8 cellular contexts compared by ENCODE assay signal in genomic region chr10:102422586-102423129, GRCh38. TPM values are rescaled to one million over a fixed set of nuclear protein-coding genes. Genes with fewer than 3 reads are reported as not detected.
DNase-seq lines count a peak whose midpoint lies in the region; ATAC-seq, FAIRE-seq and TF ChIP-seq lines count a peak whose summit lies in the region.

No MANE protein-coding gene starts in this region.

- peaks cover 31% of the 10 kb centered on the region for H3K36me3 ChIP-seq in DND-41 (ENCODE audit: insufficient read depth, low read length)
- peaks cover 7% of the 10 kb centered on the region for H3K36me3 ChIP-seq in RWPE2 (ENCODE audit: low read depth)
- H3K36me3 ChIP-seq in keratinocyte (ENCODE audit: control insufficient read depth in 2 of 2, extremely low read depth in 1 of 2, insufficient read depth in 2 of 2, low read length in 2 of 2): peaks cover 8 to 17% of the 10 kb centered on the region in 2 experiments
- peaks cover 19 to 22% (median 20%) of the 10 kb centered on the region in 3 donors for H3K36me3 ChIP-seq in skeletal muscle tissue (ENCODE audit: control insufficient read depth in 3 of 3, insufficient read depth in 3 of 3, low read length in 3 of 3)

- no peaks in the 10 kb centered on the region for H3K9me3 Mint-ChIP-seq in central memory CD8-positive, alpha-beta T cell

- H3K9ac ChIP-seq in DND-41 (ENCODE audit: low read depth, low read length) (no peak overlapping the region), keratinocyte (ENCODE audit: control insufficient read depth, extremely low read depth, insufficient read depth, low read length) (peak overlapping the region; percentile 82), skeletal muscle tissue (ENCODE audit: low read depth in 1 of 3, low read length in 3 of 3) (peak overlapping the region; percentile 92 to 94 (median 94))

- no peak overlapping the region for H3K27ac Mint-ChIP-seq in central memory CD8-positive, alpha-beta T cell (ENCODE audit: low read depth)

- H3K4me1 ChIP-seq in DND-41 (ENCODE audit: insufficient read depth, low read length): peaks cover 38% of the 10 kb centered on the region
- H3K4me1 ChIP-seq in RWPE2 (ENCODE audit: insufficient read depth, poor library complexity, severe bottlenecking): no peaks in the 10 kb centered on the region
- peaks cover 29% of the 10 kb centered on the region for H3K4me1 ChIP-seq in keratinocyte (ENCODE audit: control insufficient read depth, extremely low read depth, insufficient read depth, low read length)
- peaks cover 33 to 38% (median 34%) of the 10 kb centered on the region in 3 donors for H3K4me1 ChIP-seq in skeletal muscle tissue (ENCODE audit: control insufficient read depth in 3 of 3, insufficient read depth in 3 of 3, low read length in 3 of 3)

- peaks cover 13% of the 10 kb centered on the region for H3K79me2 ChIP-seq in DND-41 (ENCODE audit: insufficient read depth, low read length)
- peaks cover 3% of the 10 kb centered on the region for H3K79me2 ChIP-seq in keratinocyte (ENCODE audit: control insufficient read depth, insufficient read depth, low read length)

- H3K9me1 ChIP-seq in keratinocyte (ENCODE audit: control insufficient read depth, extremely low read depth, insufficient read depth, low read length): no peaks in the 10 kb centered on the region

- H3K36me3 Mint-ChIP-seq in central memory CD8-positive, alpha-beta T cell (ENCODE audit: insufficient read depth): peaks cover 19% of the 10 kb centered on the region

- TF ChIP-seq CTCF in DND-41 (IDR thresholded peaks at IDR 0.05; ENCODE audit: borderline replicate concordance, extremely low read depth, low read length, poor library complexity, severe bottlenecking) (peak; percentile 43), HFF-Myc (IDR thresholded peaks at IDR 0.05; ENCODE audit: low read depth, low read length, missing control alignments) (peak; percentile 81), RWPE2 (IDR thresholded peaks at IDR 0.05; ENCODE audit: poor library complexity, severe bottlenecking) (peak; percentile 94), keratinocyte (optimal IDR thresholded peaks at IDR 0.05 in 1 of 3, IDR thresholded peaks at IDR 0.05 in 1 of 3, conservative IDR thresholded peaks at IDR 0.05 in 1 of 3; ENCODE audit: extremely low read depth in 1 of 3, insufficient read depth in 2 of 3, low read length in 3 of 3) (peak; percentile 80 to 97 (median 92))

- no peak for DNase-seq in DND-41
- no peak for DNase-seq in HFF-Myc (ENCODE audit: extremely low read depth, low read depth)
- DNase-seq in RWPE2 (ENCODE audit: low spot score): no peak
- DNase-seq in central memory CD8-positive, alpha-beta T cell (ENCODE audit: low spot score in 2 of 2): no peak
- DNase-seq in keratinocyte (ENCODE audit: low read depth, low spot score): no peak

- H3K4me3 ChIP-seq in DND-41 (ENCODE audit: low read depth in 1 of 2, low read length in 2 of 2) (no peak overlapping the region; a peak in 1 of 4 replicates), HFF-Myc (replicated peaks; ENCODE audit: low read depth, low read length) (peak overlapping the region; percentile 91), RWPE2 (ENCODE audit: severe bottlenecking) (peak overlapping the region; percentile 54), keratinocyte (ENCODE audit: control insufficient read depth in 2 of 3, extremely low read depth in 1 of 3, insufficient read depth in 2 of 3, low read depth in 1 of 3, low read length in 3 of 3) (peak overlapping the region; percentile 65 to 83 (median 71)), skeletal muscle tissue (ENCODE audit: low read length in 3 of 3) (peak overlapping the region; percentile 81 to 99 (median 97))

- no peak for ATAC-seq in DND-41 (ENCODE audit: insufficient read depth, low read depth)
- peak; percentile 50 for ATAC-seq in RWPE2 (ENCODE audit: low read depth)
- no peak for ATAC-seq in central memory CD8-positive, alpha-beta T cell (replicated peaks; ENCODE audit: extremely low read depth, poor library complexity, severe bottlenecking)
- ATAC-seq in GM21381 (IDR thresholded peaks at IDR 0.05; ENCODE audit: unreplicated experiment): no peak
- ATAC-seq in GM18502 (IDR thresholded peaks at IDR 0.05; ENCODE audit: poor library complexity, unreplicated experiment): no peak

- peaks cover 9% of the 10 kb centered on the region for H3K27me3 Mint-ChIP-seq in central memory CD8-positive, alpha-beta T cell

- H3K4me2 ChIP-seq in DND-41 (ENCODE audit: insufficient read depth, low read length) (peak overlapping the region; percentile 100), keratinocyte (ENCODE audit: control insufficient read depth, extremely low read depth, insufficient read depth, low read depth, low read length) (peak overlapping the region; percentile 91)

- FAIRE-seq in keratinocyte (lab: Jason Lieb, UNC): peak; percentile 41

- dilution Hi-C loops in keratinocyte (cut with MboI; ENCODE audit: extremely low pct_ligation_motif_present, low sequenced_read_pairs): no loop called here

- H3K4me1 Mint-ChIP-seq in central memory CD8-positive, alpha-beta T cell: peaks cover 42% of the 10 kb centered on the region

- H3K9me3 ChIP-seq in DND-41 (ENCODE audit: insufficient read depth, low read length, severe bottlenecking) (no peaks in the 10 kb centered on the region), RWPE2 (ENCODE audit: severe bottlenecking) (no peaks in the 10 kb centered on the region), keratinocyte (ENCODE audit: control insufficient read depth, low read depth, low read length) (no peaks in the 10 kb centered on the region), skeletal muscle tissue (ENCODE audit: control insufficient read depth in 3 of 3, low read length in 3 of 3) (no peaks in the 10 kb centered on the region)

- H4K20me1 ChIP-seq in DND-41 (ENCODE audit: insufficient read depth, low read length): peaks cover 14% of the 10 kb centered on the region; the same call in 1 of the 2 replicates
- no peaks in the 10 kb centered on the region for H4K20me1 ChIP-seq in keratinocyte (ENCODE audit: control insufficient read depth, extremely low read depth, insufficient read depth, low read length)

- peak overlapping the region; percentile 100 for H3K4me3 Mint-ChIP-seq in central memory CD8-positive, alpha-beta T cell

- H2AFZ ChIP-seq in DND-41 (ENCODE audit: low read depth, low read length) (no peak overlapping the region), keratinocyte (ENCODE audit: control insufficient read depth, low read length) (peak overlapping the region; percentile 4)

- no peaks in the 10 kb centered on the region for H3K27me3 ChIP-seq in DND-41 (ENCODE audit: insufficient read depth, low read length, poor library complexity)
- H3K27me3 ChIP-seq in RWPE2 (ENCODE audit: insufficient read depth, poor library complexity, severe bottlenecking): peaks cover 5% of the 10 kb centered on the region
- H3K27me3 ChIP-seq in keratinocyte (ENCODE audit: control insufficient read depth, extremely low read depth, insufficient read depth, low read length): peaks cover 16% of the 10 kb centered on the region
- H3K27me3 ChIP-seq in skeletal muscle tissue (ENCODE audit: control insufficient read depth in 3 of 3, insufficient read depth in 3 of 3, low read length in 3 of 3): peaks cover 8 to 14% (median 11%) of the 10 kb centered on the region in 3 donors

- H3K27ac ChIP-seq in DND-41 (ENCODE audit: low read length) (no peak overlapping the region), RWPE2 (ENCODE audit: poor library complexity, severe bottlenecking) (peak overlapping the region; percentile 71), keratinocyte (ENCODE audit: control insufficient read depth, insufficient read depth, low read length) (peak overlapping the region; percentile 72), skeletal muscle tissue (ENCODE audit: low read depth, low read length) (peak overlapping the region; percentile 72)

RNA-seq across cellular contexts. Expression of gene FBXL15, which starts 2.0 kb away (rescaled TPM):
- polyA plus RNA-seq in keratinocyte: 3.1 to 4.9 TPM (median 3.5 TPM) in 3 replicates
- 1.6 TPM for polyA plus RNA-seq in keratinocyte (2011; ENCODE audit: low read depth)
- 1.5 and 7.8 TPM in 2 replicates for polyA plus RNA-seq in keratinocyte (2011; cell fraction: cytosol; rRNA removed)
- polyA plus RNA-seq in keratinocyte (2011; cell fraction: nucleus; rRNA removed): 4.3 and 7.1 TPM in 2 replicates
- polyA plus RNA-seq in keratinocyte (2012; ENCODE audit: low replicate concordance): 4.7 and 5.6 TPM in 2 replicates
- 0.33 to 0.74 TPM (median 0.66 TPM) in 3 replicates for polyA minus RNA-seq in keratinocyte
- 8.4 TPM for polyA minus RNA-seq in keratinocyte (2011; cell fraction: cytosol; rRNA and poly(A)+ RNA removed)
- 2.8 and 3.0 TPM in 2 replicates for polyA minus RNA-seq in keratinocyte (2011; cell fraction: nucleus; rRNA and poly(A)+ RNA removed)
- total RNA-seq in skeletal muscle tissue: 3.1 TPM

RNA-seq across cellular contexts. Expression of gene PSD, which starts 4.1 kb away (rescaled TPM):
- polyA plus RNA-seq in keratinocyte: 0.10 to 0.81 TPM (median 0.11 TPM) in 3 replicates
- 0.46 TPM for polyA plus RNA-seq in keratinocyte (2011; ENCODE audit: low read depth)
- polyA plus RNA-seq in keratinocyte (2011; cell fraction: cytosol; rRNA removed): 0.11 and 0.19 TPM in 2 replicates
- polyA plus RNA-seq in keratinocyte (2011; cell fraction: nucleus; rRNA removed): 0.56 and 0.69 TPM in 2 replicates
- polyA plus RNA-seq in keratinocyte (2012; ENCODE audit: low replicate concordance): 0.71 and 1.0 TPM in 2 replicates
- polyA minus RNA-seq in keratinocyte: 0.07 TPM in 1 of 3 replicates, not detected in the others
- polyA minus RNA-seq in keratinocyte (2011; cell fraction: cytosol; rRNA and poly(A)+ RNA removed): not detected
- polyA minus RNA-seq in keratinocyte (2011; cell fraction: nucleus; rRNA and poly(A)+ RNA removed): 0.42 and 0.54 TPM in 2 replicates
- total RNA-seq in skeletal muscle tissue: 3.7 TPM

RNA-seq across cellular contexts. Expression of gene CUEDC2, which starts 9.7 kb away (rescaled TPM):
- polyA plus RNA-seq in keratinocyte: 35.8 to 77.3 TPM (median 46.6 TPM) in 3 replicates
- 12.7 TPM for polyA plus RNA-seq in keratinocyte (2011; ENCODE audit: low read depth)
- 43.1 and 74.9 TPM in 2 replicates for polyA plus RNA-seq in keratinocyte (2011; cell fraction: cytosol; rRNA removed)
- polyA plus RNA-seq in keratinocyte (2011; cell fraction: nucleus; rRNA removed): 57.2 and 68.1 TPM in 2 replicates
- polyA plus RNA-seq in keratinocyte (2012; ENCODE audit: low replicate concordance): 30.2 and 63.8 TPM in 2 replicates
- polyA minus RNA-seq in keratinocyte: 30.5 to 34.5 TPM (median 33.6 TPM) in 3 replicates
- 55.1 TPM for polyA minus RNA-seq in keratinocyte (2011; cell fraction: cytosol; rRNA and poly(A)+ RNA removed)
- 10.6 and 15.3 TPM in 2 replicates for polyA minus RNA-seq in keratinocyte (2011; cell fraction: nucleus; rRNA and poly(A)+ RNA removed)
- 31.3 TPM for total RNA-seq in skeletal muscle tissue

RNA-seq across cellular contexts. Expression of gene NFKB2, which starts 27.2 kb away (rescaled TPM):
- 14.8 to 16.8 TPM (median 15.8 TPM) in 3 replicates for polyA plus RNA-seq in keratinocyte
- 47.7 TPM for polyA plus RNA-seq in keratinocyte (2011; ENCODE audit: low read depth)
- 9.6 and 15.3 TPM in 2 replicates for polyA plus RNA-seq in keratinocyte (2011; cell fraction: cytosol; rRNA removed)
- polyA plus RNA-seq in keratinocyte (2011; cell fraction: nucleus; rRNA removed): 47.4 and 48.2 TPM in 2 replicates
- 21.2 and 23.3 TPM in 2 replicates for polyA plus RNA-seq in keratinocyte (2012; ENCODE audit: low replicate concordance)
- polyA minus RNA-seq in keratinocyte: 11.1 to 25.1 TPM (median 12.4 TPM) in 3 replicates
- polyA minus RNA-seq in keratinocyte (2011; cell fraction: cytosol; rRNA and poly(A)+ RNA removed): 12.9 TPM
- 22.6 and 23.0 TPM in 2 replicates for polyA minus RNA-seq in keratinocyte (2011; cell fraction: nucleus; rRNA and poly(A)+ RNA removed)
- 11.0 TPM for total RNA-seq in skeletal muscle tissue

RNA-seq across cellular contexts. Expression of gene C10orf95, which starts 28.7 kb away (rescaled TPM):
- polyA plus RNA-seq in keratinocyte: 0.60 to 0.81 TPM (median 0.63 TPM) in 3 replicates
- 0.24 TPM for polyA plus RNA-seq in keratinocyte (2011; ENCODE audit: low read depth)
- 0.43 and 0.78 TPM in 2 replicates for polyA plus RNA-seq in keratinocyte (2011; cell fraction: cytosol; rRNA removed)
- 0.27 and 0.52 TPM in 2 replicates for polyA plus RNA-seq in keratinocyte (2011; cell fraction: nucleus; rRNA removed)
- polyA plus RNA-seq in keratinocyte (2012; ENCODE audit: low replicate concordance): 0.83 and 2.1 TPM in 2 replicates
- 0.26 to 0.99 TPM (median 0.43 TPM) in 3 replicates for polyA minus RNA-seq in keratinocyte
- not detected for polyA minus RNA-seq in keratinocyte (2011; cell fraction: cytosol; rRNA and poly(A)+ RNA removed)
- polyA minus RNA-seq in keratinocyte (2011; cell fraction: nucleus; rRNA and poly(A)+ RNA removed): 0.39 and 0.42 TPM in 2 replicates
- total RNA-seq in skeletal muscle tissue: not detected

Comparison
In these comparisons a context has a peak if more than half of its experiments do, and no peak if none do; other contexts are left out.
1. H3K4me3 ChIP-seq: peak in HFF-Myc (single experiment), RWPE2 (single experiment), keratinocyte (3 of 3) and skeletal muscle tissue (3 of 3); none in DND-41 (0 of 2).
2. CTCF ChIP-seq: peak in every context shown above with its lines; median percentile 94 in RWPE2; 92 in keratinocyte; 81 in HFF-Myc; 43 in DND-41.